In the genomic region with DNA sequence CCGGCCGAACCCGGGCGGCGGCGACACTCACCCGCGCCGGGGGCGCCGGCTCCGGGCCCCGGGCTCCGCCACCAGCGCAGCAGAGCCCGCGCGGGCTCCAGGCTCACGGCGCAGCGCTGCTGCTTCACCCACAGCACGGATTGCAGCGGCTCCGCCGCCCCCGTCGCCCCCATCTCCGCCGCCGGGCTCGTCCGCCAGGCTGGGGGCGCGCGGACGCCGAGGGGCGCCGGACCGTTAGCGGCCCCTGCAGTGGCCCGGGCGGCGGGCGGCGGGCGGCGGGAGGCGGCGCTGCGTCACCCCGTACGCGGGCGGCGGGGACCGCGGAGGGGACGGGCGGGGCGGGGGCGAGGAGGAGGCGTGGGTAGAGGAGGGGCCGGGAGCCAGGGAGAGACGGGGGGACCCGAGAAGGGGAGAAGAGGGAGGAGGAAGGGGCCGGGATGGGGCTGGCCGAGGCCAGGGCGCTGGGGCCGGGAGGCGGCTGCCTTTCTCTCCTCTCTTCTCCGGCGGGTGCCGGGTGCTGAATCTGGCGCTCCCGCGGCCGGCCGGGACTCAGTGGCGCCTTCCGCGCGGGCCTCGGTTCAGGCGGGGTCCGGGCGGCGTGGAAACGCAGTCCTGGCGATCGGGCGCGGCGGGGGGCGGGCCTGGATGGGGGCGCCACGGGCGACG, we compare ENCODE assay signal across 8 cellular contexts. TPM values are rescaled to one million over a fixed set of nuclear protein-coding genes. Genes with fewer than 3 reads are reported as not detected.
A peak's percentile ranks its signal among the peaks of the same experiment; 100 is the strongest.
DNase-seq lines count a peak whose midpoint lies in the region; ATAC-seq and TF ChIP-seq lines count a peak whose summit lies in the region.

A gene with protein sequence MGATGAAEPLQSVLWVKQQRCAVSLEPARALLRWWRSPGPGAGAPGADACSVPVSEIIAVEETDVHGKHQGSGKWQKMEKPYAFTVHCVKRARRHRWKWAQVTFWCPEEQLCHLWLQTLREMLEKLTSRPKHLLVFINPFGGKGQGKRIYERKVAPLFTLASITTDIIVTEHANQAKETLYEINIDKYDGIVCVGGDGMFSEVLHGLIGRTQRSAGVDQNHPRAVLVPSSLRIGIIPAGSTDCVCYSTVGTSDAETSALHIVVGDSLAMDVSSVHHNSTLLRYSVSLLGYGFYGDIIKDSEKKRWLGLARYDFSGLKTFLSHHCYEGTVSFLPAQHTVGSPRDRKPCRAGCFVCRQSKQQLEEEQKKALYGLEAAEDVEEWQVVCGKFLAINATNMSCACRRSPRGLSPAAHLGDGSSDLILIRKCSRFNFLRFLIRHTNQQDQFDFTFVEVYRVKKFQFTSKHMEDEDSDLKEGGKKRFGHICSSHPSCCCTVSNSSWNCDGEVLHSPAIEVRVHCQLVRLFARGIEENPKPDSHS (minus strand): TSS at position 277 of the 666 bp plus-strand sequence. CDS start 104 bp downstream, at position 173.

- H3K9ac ChIP-seq in HCT116 (ENCODE audit: low read length) (peak within 1 kb of the TSS; percentile 82), mesenchymal stem cell (ENCODE audit: low read length) (peak within 1 kb of the TSS; percentile 82)

- H2BK5ac ChIP-seq in mesenchymal stem cell (ENCODE audit: low read depth, low read length, poor library complexity, severe bottlenecking) = peak within 1 kb of the TSS; percentile 40

- H3K4ac ChIP-seq in mesenchymal stem cell (ENCODE audit: low read depth in 1 of 2, low read length in 2 of 2) = peak within 1 kb of the TSS; percentile 84 to 86

- H3K4me3 ChIP-seq in HCT116 (replicated peaks in 1 of 2; ENCODE audit: low read depth in 1 of 2, low read length in 2 of 2) (peak within 1 kb of the TSS; percentile 72 to 75), mesenchymal stem cell (ENCODE audit: insufficient read depth in 1 of 2, low read depth in 1 of 2, low read length in 2 of 2) (peak within 1 kb of the TSS; percentile 82 to 89)

- DNase-seq in Daoy (ENCODE audit: low read depth) (peak; percentile 65), HCT116 (ENCODE audit: low read depth, low spot score) (no peak), NCI-H82 treated with DMSO at 0.1 percent for 48 hours (lab: John Stamatoyannopoulos, UW; ENCODE audit: unreplicated experiment) (peak; percentile 15), mesenchymal stem cell (peak; percentile 81)
- peak; percentile 69 for DNase-seq in activated CD8-positive, alpha-beta memory T cell treated with anti-CD3 and anti-CD28 coated beads, Interleukin-2, amount 10 ng/mL, durations not matched to agents 7 days and 5 days
- peak; percentile 62 for DNase-seq in stimulated activated CD8-positive, alpha-beta memory T cell treated with anti-CD3 and anti-CD28 coated beads, Interleukin-4, amount 100 ng/mL, for 48 hours

- TF ChIP-seq CTCF in HCT116 (IDR thresholded peaks at IDR 0.05 in 2 of 3, conservative IDR thresholded peaks at IDR 0.05 in 1 of 3; ENCODE audit: borderline replicate concordance in 1 of 3, insufficient read depth in 1 of 3, low read depth in 2 of 3, low read length in 2 of 3) = no peak

- peaks cover 33% of the 10 kb centered on the region for H3K4me1 Mint-ChIP-seq in activated CD8-positive, alpha-beta memory T cell treated with anti-CD3 and anti-CD28 coated beads, Interleukin-2, amount 10 ng/mL, durations not matched to agents 7 days and 5 days

- H3K4me1 ChIP-seq in HCT116 (ENCODE audit: control insufficient read depth in 1 of 2, insufficient read depth in 2 of 2, low read length in 2 of 2) (peaks cover 20 to 31% of the 10 kb centered on the region in 2 experiments), mesenchymal stem cell (ENCODE audit: control insufficient read depth, insufficient read depth, low read depth, low read length) (peaks cover 34% of the 10 kb centered on the region)

- intact Hi-C loops in HCT116 (cut with micrococcal nuclease) = loop anchor here (1.0 to 5.0 kb wide), 3 partner anchors 16 to 176 kb away; no protein-coding TSS in a partner anchor

- ATAC-seq in HCT116 = peak; percentile 71
- peak; percentile 66 for ATAC-seq in activated CD8-positive, alpha-beta memory T cell treated with anti-CD3 and anti-CD28 coated beads, Interleukin-2, amount 10 ng/mL, durations not matched to agents 7 days and 5 days
- ATAC-seq in HG03442 (IDR thresholded peaks at IDR 0.05; ENCODE audit: unreplicated experiment) = no peak

- peak within 1 kb of the TSS; percentile 79 for H4K91ac ChIP-seq in mesenchymal stem cell (ENCODE audit: low read length)

- H2BK15ac ChIP-seq in mesenchymal stem cell (ENCODE audit: low read depth, poor library complexity, severe bottlenecking) = peak within 1 kb of the TSS; percentile 74

- H3K79me1 ChIP-seq in mesenchymal stem cell (replicated peaks; ENCODE audit: low read length, poor library complexity, severe bottlenecking) = peaks cover 2% of the 10 kb centered on the region

- no peaks in the 10 kb centered on the region for H3K9me3 ChIP-seq in HCT116 (ENCODE audit: control insufficient read depth in 1 of 2, insufficient read depth in 1 of 2, low read depth in 1 of 2, low read length in 2 of 2)
- H3K9me3 ChIP-seq in mesenchymal stem cell (ENCODE audit: control insufficient read depth, low read length) = no peaks in the 10 kb centered on the region

- H2AK5ac ChIP-seq in mesenchymal stem cell (ENCODE audit: low read length, severe bottlenecking) = no peak within 1 kb of the TSS

- POLR2A ChIA-PET in HCT116 (lab: Charles Lee) = interaction anchor here (1.0 to 1.8 kb wide), 4 partner anchors 14 to 61 kb away, joined by 3 to 9 read pairs (median 4); a partner anchor contains a TSS

- peak within 1 kb of the TSS; percentile 86 for H3K4me3 Mint-ChIP-seq in activated CD8-positive, alpha-beta memory T cell treated with anti-CD3 and anti-CD28 coated beads, Interleukin-2, amount 10 ng/mL, durations not matched to agents 7 days and 5 days

- H3K79me2 ChIP-seq in HCT116 (ENCODE audit: insufficient read depth, low read length) = peaks cover 38% of the 10 kb centered on the region

- no peaks in the 10 kb centered on the region for H4K20me1 ChIP-seq in HCT116 (ENCODE audit: insufficient read depth)

- RAD21 ChIA-PET in HCT116 (lab: Charles Lee; ENCODE audit: low non-redundant PET in 1 of 2, low total read pairs in 2 of 2, uncharacterized antibody in 2 of 2, unreplicated experiment in 2 of 2) = interaction anchor here (0.9 to 2.1 kb wide), 5 partner anchors 61 to 383 kb away, joined by 3 to 7 read pairs (median 3); no protein-coding TSS in a partner anchor

- no peak within 1 kb of the TSS for H2AFZ ChIP-seq in HCT116 (ENCODE audit: low read depth, low read length, poor library complexity, severe bottlenecking)
- H2AFZ ChIP-seq in mesenchymal stem cell (ENCODE audit: low read depth, low read length) = peak within 1 kb of the TSS; percentile 79

- peak within 1 kb of the TSS; percentile 96 for H2BK120ac ChIP-seq in mesenchymal stem cell (ENCODE audit: low read depth, low read length)

- H3K23ac ChIP-seq in mesenchymal stem cell (ENCODE audit: low read length in 2 of 2) = peak within 1 kb of the TSS in 1 of 2 experiments; percentile 78

- in situ Hi-C loops in endometrial microvascular endothelial cells (cut with HindIII; ENCODE audit: inconsistent ontology term, low pct_unique_long_range_greater_than_20kb, low sequenced_read_pairs) = no loop called here

- H3K36me3 ChIP-seq in HCT116 (ENCODE audit: control insufficient read depth in 1 of 2, insufficient read depth in 2 of 2, low read length in 2 of 2) (no peaks in the 10 kb centered on the region), mesenchymal stem cell (ENCODE audit: control insufficient read depth in 1 of 2, insufficient read depth in 2 of 2, low read depth in 1 of 2, low read length in 2 of 2) (no peaks in the 10 kb centered on the region)

- H3K27me3 ChIP-seq in HCT116 (ENCODE audit: insufficient read depth, low read length) (no peaks in the 10 kb centered on the region), mesenchymal stem cell (ENCODE audit: control insufficient read depth in 1 of 2, insufficient read depth in 1 of 2, low read length in 2 of 2) (no peaks in the 10 kb centered on the region)

- H3K9me2 ChIP-seq in HCT116 (ENCODE audit: insufficient read depth) = no peaks in the 10 kb centered on the region

- WGBS in mesenchymal stem cell = under 1% methylated on average over 39 of the region's 99 CpGs

- H3K27ac ChIP-seq in HCT116 (ENCODE audit: low read depth, low read length) = peak within 1 kb of the TSS; percentile 99
- no peak within 1 kb of the TSS for H3K27ac ChIP-seq in mesenchymal stem cell (ENCODE audit: low read length, poor library complexity, severe bottlenecking)

- no peaks in the 10 kb centered on the region for H3K27me3 Mint-ChIP-seq in activated CD8-positive, alpha-beta memory T cell treated with anti-CD3 and anti-CD28 coated beads, Interleukin-2, amount 10 ng/mL, durations not matched to agents 7 days and 5 days

- H3K9me3 Mint-ChIP-seq in activated CD8-positive, alpha-beta memory T cell treated with anti-CD3 and anti-CD28 coated beads, Interleukin-2, amount 10 ng/mL, durations not matched to agents 7 days and 5 days (ENCODE audit: low read depth) = peaks cover 5% of the 10 kb centered on the region

- no peak for TF ChIP-seq RAD21 in HCT116 (IDR thresholded peaks at IDR 0.05; ENCODE audit: low read depth)

- no TSS peak for BruUV-seq in HCT116 (replicated peaks; lab: Mats Ljungman, UMichigan)

- H3K4me2 ChIP-seq in HCT116 (ENCODE audit: low read length) (peak within 1 kb of the TSS; percentile 98), mesenchymal stem cell (ENCODE audit: low read length, poor library complexity, severe bottlenecking) (peak within 1 kb of the TSS; percentile 92)

- H3K36me3 Mint-ChIP-seq in activated CD8-positive, alpha-beta memory T cell treated with anti-CD3 and anti-CD28 coated beads, Interleukin-2, amount 10 ng/mL, durations not matched to agents 7 days and 5 days = peaks cover 16% of the 10 kb centered on the region

- peak; percentile 69 for TF ChIP-seq POLR2A in HCT116 (IDR thresholded peaks at IDR 0.05; ENCODE audit: borderline replicate concordance, extremely low read depth, insufficient read depth, insufficient read length)

- H3K27ac Mint-ChIP-seq in activated CD8-positive, alpha-beta memory T cell treated with anti-CD3 and anti-CD28 coated beads, Interleukin-2, amount 10 ng/mL, durations not matched to agents 7 days and 5 days = peak within 1 kb of the TSS; percentile 92

- H4K8ac ChIP-seq in mesenchymal stem cell (ENCODE audit: low read length) = peak within 1 kb of the TSS; percentile 85

- H3K18ac ChIP-seq in mesenchymal stem cell (ENCODE audit: low read depth in 1 of 2, low read length in 2 of 2) = peak within 1 kb of the TSS; percentile 82 to 92

- H2BK12ac ChIP-seq in mesenchymal stem cell (ENCODE audit: low read length in 2 of 2) = peak within 1 kb of the TSS; percentile 33 to 88

- H3K14ac ChIP-seq in mesenchymal stem cell (ENCODE audit: low read length in 2 of 2) = peak within 1 kb of the TSS in 1 of 2 experiments; percentile 89

- CTCF ChIA-PET in HCT116 (lab: Charles Lee) = interaction anchor here (0.9 to 3.5 kb wide), 9 partner anchors 12 to 175 kb away, joined by 3 to 20 read pairs (median 6); a partner anchor contains a TSS
- CTCF ChIA-PET in activated CD8-positive, alpha-beta memory T cell treated with anti-CD3 and anti-CD28 coated beads, Interleukin-2, amount 10 ng/mL, durations not matched to agents 7 days and 5 days (lab: Charles Lee) = interaction anchor here (1.1 to 1.4 kb wide), 2 partner anchors 20 to 21 kb away, joined by 3 read pairs; no protein-coding TSS in a partner anchor

RNA-seq across cellular contexts. Expression of the gene that starts here (rescaled TPM):
- 34.4 and 37.7 TPM in 2 replicates for total RNA-seq in Daoy (2014; rRNA removed; shearing (Covaris generic))
- 35.0 TPM for total RNA-seq in HCT116 (2021; ENCODE audit: unreplicated experiment)
- polyA plus RNA-seq in HCT116 (2012) = 24.9 and 28.5 TPM in 2 replicates
- total RNA-seq in activated CD8-positive, alpha-beta memory T cell treated with anti-CD3 and anti-CD28 coated beads, Interleukin-2, amount 10 ng/mL, durations not matched to agents 7 days and 5 days = 10 to 100 TPM; 53.3 to 59.7 TPM
- total RNA-seq in endometrial microvascular endothelial cells (ENCODE audit: inconsistent ontology term) = 52.6 TPM
- 29.4 TPM for polyA plus RNA-seq in mesenchymal stem cell (2013, experiment 1 of 2)
- polyA plus RNA-seq in mesenchymal stem cell (2013, experiment 2 of 2) = 29.3 TPM
